8 cellular contexts compared by ENCODE assay signal in genomic region chr1:38835230-38835827, GRCh38. TPM values are rescaled to one million over a fixed set of nuclear protein-coding genes. Genes with fewer than 3 reads are reported as not detected.
A peak's percentile ranks its signal among the peaks of the same experiment; 100 is the strongest.
DNase-seq lines count a peak whose midpoint lies in the region; ATAC-seq and TF ChIP-seq lines count a peak whose summit lies in the region.

No MANE protein-coding gene starts in this region.

- peaks cover 17% of the 10 kb centered on the region for H3K36me3 ChIP-seq in CD8-positive, alpha-beta memory T cell (ENCODE audit: insufficient read depth, low read length)

- H3K4me3 Mint-ChIP-seq in CD8-positive, alpha-beta memory T cell: no peak overlapping the region
- H3K4me3 Mint-ChIP-seq in central memory CD8-positive, alpha-beta T cell: no peak overlapping the region

- H3K27me3 Mint-ChIP-seq in CD8-positive, alpha-beta memory T cell: peaks cover 10 to 11% of the 10 kb centered on the region in 2 donors
- H3K27me3 Mint-ChIP-seq in central memory CD8-positive, alpha-beta T cell: peaks cover 7% of the 10 kb centered on the region

- no peak overlapping the region for H3K4me3 ChIP-seq in CD8-positive, alpha-beta memory T cell (ENCODE audit: low read length)

- H3K9me3 ChIP-seq in CD8-positive, alpha-beta memory T cell (ENCODE audit: low read length): no peaks in the 10 kb centered on the region

- CTCF ChIA-PET in CD8-positive, alpha-beta memory T cell (lab: Charles Lee): interaction anchor here (0.5 to 1.5 kb wide), 7 partner anchors 11 to 733 kb away, joined by 3 to 5 read pairs (median 3); no protein-coding TSS in a partner anchor

- H3K27ac Mint-ChIP-seq in CD8-positive, alpha-beta memory T cell: no peak overlapping the region
- no peak overlapping the region for H3K27ac Mint-ChIP-seq in central memory CD8-positive, alpha-beta T cell (ENCODE audit: low read depth)

- peaks cover 2 to 4% (median 2%) of the 10 kb centered on the region in 3 donors for H3K4me1 Mint-ChIP-seq in CD8-positive, alpha-beta memory T cell
- H3K4me1 Mint-ChIP-seq in central memory CD8-positive, alpha-beta T cell: peaks cover 3% of the 10 kb centered on the region

- DNase-seq in CD8-positive, alpha-beta memory T cell: peak in 4 of 5 donors; percentile 27 to 66 (median 57)
- DNase-seq in NCI-H146 (lab: John Stamatoyannopoulos, UW): peak; percentile 68
- peak in 1 of 2 donors; percentile 30 for DNase-seq in central memory CD8-positive, alpha-beta T cell (ENCODE audit: low spot score in 2 of 2)
- DNase-seq in kidney glomerular epithelial cell (lab: John Stamatoyannopoulos, UW): peak; percentile 85
- peak; percentile 15 for DNase-seq in stimulated activated naive CD4-positive, alpha-beta T cell treated with Interleukin-2 at 50 U/mL for 16 hours (lab: John Stamatoyannopoulos, UW)

- peaks cover 0 to 28% (median 11%) of the 10 kb centered on the region in 3 donors for H3K36me3 Mint-ChIP-seq in CD8-positive, alpha-beta memory T cell
- H3K36me3 Mint-ChIP-seq in central memory CD8-positive, alpha-beta T cell (ENCODE audit: insufficient read depth): peaks cover 27% of the 10 kb centered on the region

- ATAC-seq in GM21526 (IDR thresholded peaks at IDR 0.05; ENCODE audit: low FRiP score, unreplicated experiment) (peak; percentile 62), SK-N-SH treated with all-trans-retinoic acid at 6 μM for 48 hours (peak; percentile 99), HG03097 (IDR thresholded peaks at IDR 0.05; ENCODE audit: low FRiP score, unreplicated experiment) (no peak)
- peak; percentile 65 for ATAC-seq in central memory CD8-positive, alpha-beta T cell (replicated peaks; ENCODE audit: extremely low read depth, poor library complexity, severe bottlenecking)

- POLR2A ChIA-PET in CD8-positive, alpha-beta memory T cell (lab: Charles Lee): no interaction called here

- H3K27me3 ChIP-seq in CD8-positive, alpha-beta memory T cell (ENCODE audit: insufficient read depth, low read length, poor library complexity, severe bottlenecking): no peaks in the 10 kb centered on the region

- H3K27ac ChIP-seq in CD8-positive, alpha-beta memory T cell (ENCODE audit: low read depth, low read length): no peak overlapping the region

- no peaks in the 10 kb centered on the region for H3K9me3 Mint-ChIP-seq in CD8-positive, alpha-beta memory T cell
- no peaks in the 10 kb centered on the region for H3K9me3 Mint-ChIP-seq in central memory CD8-positive, alpha-beta T cell

- no peaks in the 10 kb centered on the region for H3K4me1 ChIP-seq in CD8-positive, alpha-beta memory T cell (ENCODE audit: insufficient read depth, low read length)

TF ChIP-seq in SK-N-SH treated with all-trans-retinoic acid at 6 μM for 48 hours, 23 proteins besides CTCF, POLR2A, EP300 and RAD21:
- TF ChIP-seq ZC3H10 (CRISPR knock-in tag; IDR thresholded peaks at IDR 0.05) (no peak), ZFP30 (CRISPR knock-in tag; IDR thresholded peaks at IDR 0.05) (no peak)

RNA-seq across cellular contexts. Expression of gene RRAGC, which starts 24.2 kb away (rescaled TPM):
- 10 to 100 TPM; 20.6 to 21.9 TPM for total RNA-seq in CD8-positive, alpha-beta memory T cell
- 10.3 TPM for polyA plus RNA-seq in CD8-positive, alpha-beta memory T cell

RNA-seq across cellular contexts. Expression of gene MYCBP, which starts 37.8 kb away (rescaled TPM):
- total RNA-seq in CD8-positive, alpha-beta memory T cell: 10 to 100 TPM; 63.4 to 74.3 TPM
- polyA plus RNA-seq in CD8-positive, alpha-beta memory T cell: 63.9 TPM

RNA-seq across cellular contexts. Expression of gene GJA9, which starts 46.1 kb away (rescaled TPM):
- not detected for total RNA-seq in CD8-positive, alpha-beta memory T cell
- polyA plus RNA-seq in CD8-positive, alpha-beta memory T cell: not detected
